27 cellular contexts compared by ENCODE assay signal in genomic region chr7:116766881-116767280, GRCh38.
"Had no signal": no experiment of that assay in that cellular context is flagged by ENCODE, and none has a peak within 500 bp of the region (broad histone marks: within the 10 kb centered on the region; RNA-seq: fewer than 3 reads in every experiment).

No MANE protein-coding gene starts in this region.

- H3K4me3 Mint-ChIP-seq: activated B cell treated with CpG ODN at 0.5 μM for 24 hours; activated CD4-positive, alpha-beta T cell treated with anti-CD3 and anti-CD28 coated beads, Interleukin-2, amount 10 ng/mL, durations not matched to agents 24 days and 14 days; activated CD8-positive, alpha-beta memory T cell treated with anti-CD3 and anti-CD28 coated beads, Interleukin-2, amount 10 ng/mL, durations not matched to agents 7 days and 5 days; activated naive CD8-positive, alpha-beta T cell treated with anti-CD3 and anti-CD28 coated beads, Interleukin-2, amount 50 U/mL, for 24 hours; activated T-cell treated with anti-CD3 and anti-CD28 coated beads, Interleukin-2, amount 50 U/mL, for 24 hours; activated T-helper 1 cell treated with anti-CD3 and anti-CD28 coated beads, Interleukin-12 subunit alpha, Interleukin-12 subunit beta, Interleukin-2, Interleukin-4 antibody, amounts not matched to agents 30 ng/mL and 10 ng/mL and 1 ng/mL, durations not matched to agents 14 hours and 24 hours and 36 hours; brain; T-helper 17 cell had no signal

- H3K36me3 Mint-ChIP-seq: activated CD8-positive, alpha-beta memory T cell treated with anti-CD3 and anti-CD28 coated beads, Interleukin-2, amount 10 ng/mL, durations not matched to agents 7 days and 5 days; activated naive CD4-positive, alpha-beta T cell treated with anti-CD3 and anti-CD28 coated beads, Interleukin-2, amount 50 U/mL, for 72 hours; brain had no signal

- H3K9me3 Mint-ChIP-seq: activated B cell treated with CpG ODN at 0.5 μM for 24 hours; activated CD4-positive, alpha-beta T cell treated with anti-CD3 and anti-CD28 coated beads, Interleukin-2, amount 10 ng/mL, durations not matched to agents 24 days and 14 days; activated naive CD4-positive, alpha-beta T cell treated with anti-CD3 and anti-CD28 coated beads, Interleukin-2, amount 50 U/mL, for 72 hours; activated naive CD8-positive, alpha-beta T cell treated with anti-CD3 and anti-CD28 coated beads, Interleukin-2, amount 50 U/mL, for 24 hours; activated T-cell treated with anti-CD3 and anti-CD28 coated beads, Interleukin-2, amount 50 U/mL, for 24 hours; activated T-helper 1 cell treated with anti-CD3 and anti-CD28 coated beads, Interleukin-12 subunit alpha, Interleukin-12 subunit beta, Interleukin-2, Interleukin-4 antibody, amounts not matched to agents 30 ng/mL and 10 ng/mL and 1 ng/mL, durations not matched to agents 14 hours and 24 hours and 36 hours; brain had no signal

- H3K4me1 Mint-ChIP-seq: activated B cell treated with CpG ODN at 0.5 μM for 24 hours; activated CD4-positive, alpha-beta T cell treated with anti-CD3 and anti-CD28 coated beads, Interleukin-2, amount 10 ng/mL, durations not matched to agents 24 days and 14 days; activated CD8-positive, alpha-beta memory T cell treated with anti-CD3 and anti-CD28 coated beads, Interleukin-2, amount 10 ng/mL, durations not matched to agents 7 days and 5 days; activated naive CD8-positive, alpha-beta T cell treated with anti-CD3 and anti-CD28 coated beads, Interleukin-2, amount 50 U/mL, for 24 hours; T-helper 17 cell had no signal

- H3K27ac Mint-ChIP-seq: activated B cell treated with CpG ODN at 0.5 μM for 24 hours; activated CD4-positive, alpha-beta T cell treated with anti-CD3 and anti-CD28 coated beads, Interleukin-2, amount 10 ng/mL, durations not matched to agents 24 days and 14 days; activated CD8-positive, alpha-beta memory T cell treated with anti-CD3 and anti-CD28 coated beads, Interleukin-2, amount 10 ng/mL, durations not matched to agents 7 days and 5 days; activated naive CD4-positive, alpha-beta T cell treated with anti-CD3 and anti-CD28 coated beads, Interleukin-2, amount 50 U/mL, for 72 hours; activated naive CD8-positive, alpha-beta T cell treated with anti-CD3 and anti-CD28 coated beads, Interleukin-2, amount 50 U/mL, for 24 hours; activated T-cell treated with anti-CD3 and anti-CD28 coated beads, Interleukin-2, amount 50 U/mL, for 24 hours; activated T-helper 1 cell treated with anti-CD3 and anti-CD28 coated beads, Interleukin-12 subunit alpha, Interleukin-12 subunit beta, Interleukin-2, Interleukin-4 antibody, amounts not matched to agents 30 ng/mL and 10 ng/mL and 1 ng/mL, durations not matched to agents 14 hours and 24 hours and 36 hours; brain; T-helper 17 cell had no signal

- ATAC-seq: activated CD8-positive, alpha-beta memory T cell treated with anti-CD3 and anti-CD28 coated beads, Interleukin-2, amount 10 ng/mL, durations not matched to agents 7 days and 5 days; activated naive CD4-positive, alpha-beta T cell treated with anti-CD3 and anti-CD28 coated beads, Interleukin-2, amount 50 U/mL, for 72 hours; activated naive CD8-positive, alpha-beta T cell treated with anti-CD3 and anti-CD28 coated beads, Interleukin-2, amount 50 U/mL, for 24 hours; T-helper 17 cell had no signal

- DNase-seq: activated B cell treated with CpG ODN at 0.5 μM for 24 hours; activated CD4-positive, alpha-beta T cell treated with anti-CD3 and anti-CD28 coated beads for 1 hour; activated CD4-positive, alpha-beta T cell treated with anti-CD3 and anti-CD28 coated beads, Interleukin-2, amount 10 ng/mL, durations not matched to agents 24 days and 14 days; activated CD4-positive, alpha-beta T cell treated with anti-CD3 and anti-CD28 coated beads, Interleukin-2, amount 50 U/mL, for 48 hours; activated CD8-positive, alpha-beta memory T cell treated with anti-CD3 and anti-CD28 coated beads, Interleukin-2, amount 10 ng/mL, durations not matched to agents 7 days and 5 days; activated effector memory CD4-positive, alpha-beta T cell treated with anti-CD3 and anti-CD28 coated beads, Interleukin-2, amount 50 U/mL, for 16 hours; activated naive CD4-positive, alpha-beta T cell treated with Interleukin-2 at 50 U/mL for 16 hours; activated naive CD8-positive, alpha-beta T cell treated with anti-CD3 and anti-CD28 coated beads, Interleukin-2, amount 50 U/mL, for 24 hours; activated T-cell treated with anti-CD3 and anti-CD28 coated beads, Interleukin-2, amount 50 U/mL, for 24 hours; amniotic stem cell; Kasumi-1; KBM-7; NCI-H1048; NCI-H146; NCI-H187 treated with DMSO at 0.1 percent for 48 hours; NCI-H2081 treated with DMSO at 0.1 percent for 48 hours; NCI-H2171; NCI-H2227 treated with DMSO at 0.1 percent for 48 hours; NCI-H446 treated with DMSO at 0.1 percent for 48 hours; NCI-H524 treated with DMSO at 0.1 percent for 48 hours; NCI-H774; SIG-M5; T-helper 17 cell; T-helper 9 cell had no signal
